Comparison of ENCODE assay signal across 32 cellular contexts in the genomic region with DNA sequence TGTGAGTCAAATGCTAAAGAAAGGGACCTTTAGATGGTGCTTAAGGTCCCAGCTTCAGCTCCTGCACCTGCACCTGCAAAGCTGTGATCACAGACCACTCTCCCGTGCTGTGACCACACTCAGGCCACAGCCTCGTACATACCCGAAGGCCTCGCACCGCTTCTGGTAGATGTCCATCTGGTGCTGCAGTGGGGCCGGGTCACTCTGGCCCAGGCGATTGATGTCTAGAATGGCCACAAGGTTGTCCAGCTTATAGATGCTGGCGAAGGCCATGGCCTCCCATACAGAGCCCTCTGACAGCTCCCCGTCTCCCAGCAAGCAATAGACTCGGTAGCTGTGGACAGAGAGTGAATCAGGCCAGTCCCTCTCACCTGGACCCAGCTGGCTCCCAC. TPM values are rescaled to one million over a fixed set of nuclear protein-coding genes. Genes with fewer than 3 reads are reported as not detected.
DNase-seq lines count a peak whose midpoint lies in the region; ATAC-seq, FAIRE-seq and TF ChIP-seq lines count a peak whose summit lies in the region.
"Had no signal": no experiment of that assay in that cellular context is flagged by ENCODE, and none has a peak within 500 bp of the region (broad histone marks: within the 10 kb centered on the region; RNA-seq: fewer than 3 reads in every experiment).

No MANE protein-coding gene starts in this region.

- no peak for TF ChIP-seq EP300 in sigmoid colon (IDR thresholded peaks at IDR 0.05)

- peaks cover 0 to 46% (median 40%) of the 10 kb centered on the region in 4 donors for H3K4me1 ChIP-seq in sigmoid colon
- H3K4me1 ChIP-seq: BLaER1 had no signal

- H3K4me1 Mint-ChIP-seq in activated naive CD4-positive, alpha-beta T cell treated with anti-CD3 and anti-CD28 coated beads for 36 hours (ENCODE audit: low read depth) = no peaks in the 10 kb centered on the region
- peaks cover 16% of the 10 kb centered on the region for H3K4me1 Mint-ChIP-seq in activated T-helper 1 cell treated with anti-CD3 and anti-CD28 coated beads, Interleukin-12 subunit alpha, Interleukin-12 subunit beta, Interleukin-2, Interleukin-4 antibody, amounts not matched to agents 30 ng/mL and 10 ng/mL and 1 ng/mL, durations not matched to agents 14 hours and 24 hours and 36 hours (ENCODE audit: low read depth)
- H3K4me1 Mint-ChIP-seq: activated CD4-positive, alpha-beta T cell treated with anti-CD3 and anti-CD28 coated beads for 36 hours; activated naive CD8-positive, alpha-beta T cell treated with anti-CD3 and anti-CD28 coated beads for 36 hours had no signal

- no peaks in the 10 kb centered on the region for H3K9me3 ChIP-seq in sigmoid colon
- H3K9me3 ChIP-seq: BLaER1, gastrocnemius medialis, stomach, tibial artery had no signal

- no peaks in the 10 kb centered on the region for H3K27me3 Mint-ChIP-seq in activated naive CD4-positive, alpha-beta T cell treated with anti-CD3 and anti-CD28 coated beads for 36 hours (ENCODE audit: low read depth)
- H3K27me3 Mint-ChIP-seq in activated T-helper 1 cell treated with anti-CD3 and anti-CD28 coated beads, Interleukin-12 subunit alpha, Interleukin-12 subunit beta, Interleukin-2, Interleukin-4 antibody, amounts not matched to agents 30 ng/mL and 10 ng/mL and 1 ng/mL, durations not matched to agents 14 hours and 24 hours and 36 hours (ENCODE audit: insufficient read depth) = no peaks in the 10 kb centered on the region
- H3K27me3 Mint-ChIP-seq: activated CD4-positive, alpha-beta T cell treated with anti-CD3 and anti-CD28 coated beads for 36 hours; activated naive CD8-positive, alpha-beta T cell treated with anti-CD3 and anti-CD28 coated beads for 36 hours; activated T-helper 17 cell treated with anti-CD3 and anti-CD28 coated beads, Interleukin-2, amount 50 U/mL, for 72 hours; naive B cell had no signal

- H3K4me3 Mint-ChIP-seq in activated naive CD4-positive, alpha-beta T cell treated with anti-CD3 and anti-CD28 coated beads for 36 hours = no peak overlapping the region
- no peak overlapping the region for H3K4me3 Mint-ChIP-seq in activated T-helper 1 cell treated with anti-CD3 and anti-CD28 coated beads, Interleukin-12 subunit alpha, Interleukin-12 subunit beta, Interleukin-2, Interleukin-4 antibody, amounts not matched to agents 30 ng/mL and 10 ng/mL and 1 ng/mL, durations not matched to agents 14 hours and 24 hours and 36 hours
- H3K4me3 Mint-ChIP-seq: activated CD4-positive, alpha-beta T cell treated with anti-CD3 and anti-CD28 coated beads for 36 hours; activated naive CD8-positive, alpha-beta T cell treated with anti-CD3 and anti-CD28 coated beads for 36 hours; activated T-helper 17 cell treated with anti-CD3 and anti-CD28 coated beads, Interleukin-2, amount 50 U/mL, for 72 hours; mesothelial cell of epicardium; naive B cell; T-helper 1 cell treated with Interleukin-12 subunit alpha and Interleukin-12 subunit beta and Interleukin-4 antibody, amounts not matched to agents 30 μg/mL and 1 μg/mL, for 36 hours had no signal

- intact Hi-C loops in activated naive CD4-positive, alpha-beta T cell treated with anti-CD3 and anti-CD28 coated beads for 36 hours (cut with micrococcal nuclease) = no loop called here
- intact Hi-C loops in activated T-helper 1 cell treated with anti-CD3 and anti-CD28 coated beads, Interleukin-12 subunit alpha, Interleukin-12 subunit beta, Interleukin-2, Interleukin-4 antibody, amounts not matched to agents 30 ng/mL and 10 ng/mL and 1 ng/mL, durations not matched to agents 14 hours and 24 hours and 36 hours (cut with micrococcal nuclease) = no loop called here
- intact Hi-C loops in sigmoid colon (cut with DNase I) = no loop called here

- no peak for TF ChIP-seq CTCF in D721Med (IDR thresholded peaks at IDR 0.05; ENCODE audit: insufficient read depth, missing control alignments)
- no peak for TF ChIP-seq CTCF in sigmoid colon (IDR thresholded peaks at IDR 0.05)

- H3K27ac ChIP-seq in sigmoid colon = peak overlapping the region in 3 of 4 donors; percentile 67 to 77 (median 67)
- H3K27ac ChIP-seq: BLaER1, gastrocnemius medialis, SK-N-MC had no signal

- peaks cover 72 to 100% (median 74%) of the 10 kb centered on the region in 4 donors for H3K36me3 ChIP-seq in sigmoid colon

- H3K9me3 Mint-ChIP-seq in activated naive CD4-positive, alpha-beta T cell treated with anti-CD3 and anti-CD28 coated beads, Interleukin-2, amount 50 U/mL, for 72 hours = no peaks in the 10 kb centered on the region
- H3K9me3 Mint-ChIP-seq in activated naive CD4-positive, alpha-beta T cell treated with anti-CD3 and anti-CD28 coated beads for 36 hours = no peaks in the 10 kb centered on the region
- H3K9me3 Mint-ChIP-seq in activated T-helper 1 cell treated with anti-CD3 and anti-CD28 coated beads, Interleukin-12 subunit alpha, Interleukin-12 subunit beta, Interleukin-2, Interleukin-4 antibody, amounts not matched to agents 30 ng/mL and 10 ng/mL and 1 ng/mL, durations not matched to agents 14 hours and 24 hours and 36 hours = no peaks in the 10 kb centered on the region
- H3K9me3 Mint-ChIP-seq: activated naive CD8-positive, alpha-beta T cell treated with anti-CD3 and anti-CD28 coated beads for 36 hours; activated T-helper 17 cell treated with anti-CD3 and anti-CD28 coated beads, Interleukin-2, amount 50 U/mL, for 72 hours; mesothelial cell of epicardium; naive B cell; T-helper 1 cell treated with Interleukin-12 subunit alpha and Interleukin-12 subunit beta and Interleukin-4 antibody, amounts not matched to agents 30 μg/mL and 1 μg/mL, for 36 hours had no signal

- TF ChIP-seq POLR2A in sigmoid colon (IDR thresholded peaks at IDR 0.05) = no peak

- H3K36me3 Mint-ChIP-seq in activated naive CD4-positive, alpha-beta T cell treated with anti-CD3 and anti-CD28 coated beads, Interleukin-2, amount 50 U/mL, for 72 hours = no peaks in the 10 kb centered on the region
- H3K36me3 Mint-ChIP-seq in activated naive CD4-positive, alpha-beta T cell treated with anti-CD3 and anti-CD28 coated beads for 36 hours (ENCODE audit: low read depth) = peaks cover 19% of the 10 kb centered on the region
- peaks cover 31% of the 10 kb centered on the region for H3K36me3 Mint-ChIP-seq in activated T-helper 1 cell treated with anti-CD3 and anti-CD28 coated beads, Interleukin-12 subunit alpha, Interleukin-12 subunit beta, Interleukin-2, Interleukin-4 antibody, amounts not matched to agents 30 ng/mL and 10 ng/mL and 1 ng/mL, durations not matched to agents 14 hours and 24 hours and 36 hours (ENCODE audit: low read depth)

- no peak overlapping the region for H3K4me3 ChIP-seq in sigmoid colon
- H3K4me3 ChIP-seq: BLaER1, gastrocnemius medialis, SK-N-MC, skin epidermis, stomach, tibial artery had no signal

- WGBS in sigmoid colon, 2 donors = 92 to 97% methylated on average over 10 of the region's 10 CpGs

- ATAC-seq in activated naive CD4-positive, alpha-beta T cell treated with anti-CD3 and anti-CD28 coated beads, Interleukin-2, amount 50 U/mL, for 72 hours = no peak
- ATAC-seq in GM19351 (IDR thresholded peaks at IDR 0.05; ENCODE audit: unreplicated experiment) = no peak
- ATAC-seq: activated CD4-positive, alpha-beta T cell treated with anti-CD3 and anti-CD28 coated beads for 36 hours; activated T-helper 17 cell treated with anti-CD3 and anti-CD28 coated beads, Interleukin-2, amount 50 U/mL, for 72 hours; gastrocnemius medialis; left ventricle myocardium superior had no signal

- no peak for FAIRE-seq in D721Med (lab: Jason Lieb, UNC)
- FAIRE-seq: GM18507 had no signal

- CTCF ChIA-PET in activated naive CD4-positive, alpha-beta T cell treated with anti-CD3 and anti-CD28 coated beads for 36 hours (lab: Charles Lee) = interaction anchor here (1.3 to 1.8 kb wide), 2 partner anchors 13 to 15 kb away, joined by 3 to 6 read pairs; no protein-coding TSS in a partner anchor

- H3K27ac Mint-ChIP-seq in activated naive CD4-positive, alpha-beta T cell treated with anti-CD3 and anti-CD28 coated beads, Interleukin-2, amount 50 U/mL, for 72 hours = peak overlapping the region; percentile 50 to 89
- no peak overlapping the region for H3K27ac Mint-ChIP-seq in activated naive CD4-positive, alpha-beta T cell treated with anti-CD3 and anti-CD28 coated beads for 36 hours
- H3K27ac Mint-ChIP-seq in activated T-helper 1 cell treated with anti-CD3 and anti-CD28 coated beads, Interleukin-12 subunit alpha, Interleukin-12 subunit beta, Interleukin-2, Interleukin-4 antibody, amounts not matched to agents 30 ng/mL and 10 ng/mL and 1 ng/mL, durations not matched to agents 14 hours and 24 hours and 36 hours = peak overlapping the region; percentile 52
- H3K27ac Mint-ChIP-seq: activated CD4-positive, alpha-beta T cell treated with anti-CD3 and anti-CD28 coated beads for 36 hours; activated T-helper 17 cell treated with anti-CD3 and anti-CD28 coated beads, Interleukin-2, amount 50 U/mL, for 72 hours; mesothelial cell of epicardium had no signal

- no peaks in the 10 kb centered on the region for H3K27me3 ChIP-seq in sigmoid colon
- H3K27me3 ChIP-seq: BLaER1, gastrocnemius medialis, stomach, tibial artery had no signal

- no peak for DNase-seq in activated naive CD4-positive, alpha-beta T cell treated with anti-CD3 and anti-CD28 coated beads, Interleukin-2, amount 50 U/mL, for 72 hours (ENCODE audit: low spot score in 2 of 2)
- DNase-seq in activated naive CD4-positive, alpha-beta T cell treated with anti-CD3 and anti-CD28 coated beads for 36 hours = no peak
- peak; percentile 12 for DNase-seq in D721Med (ENCODE audit: insufficient read length, low spot score)
- no peak for DNase-seq in activated T-helper 1 cell treated with anti-CD3 and anti-CD28 coated beads, Interleukin-12 subunit alpha, Interleukin-12 subunit beta, Interleukin-2, Interleukin-4 antibody, amounts not matched to agents 30 ng/mL and 10 ng/mL and 1 ng/mL, durations not matched to agents 14 hours and 24 hours and 36 hours (ENCODE audit: low spot score)
- DNase-seq in sigmoid colon = no peak
- DNase-seq in NCI-H146 (lab: John Stamatoyannopoulos, UW) = no peak
- DNase-seq: activated CD4-positive, alpha-beta T cell treated with anti-CD3 and anti-CD28 coated beads for 36 hours; activated naive CD8-positive, alpha-beta T cell treated with anti-CD3 and anti-CD28 coated beads for 36 hours; caudate nucleus; cortex of kidney; DND-41; gastrocnemius medialis; HCEC 1CT; hypothalamus; KBM-7; left ventricle myocardium superior; MM.1S; naive B cell; NCI-H1417; NCI-H2081 treated with DMSO at 0.1 percent for 48 hours; NCI-H774; nucleus accumbens; stomach; tibial artery had no signal

RNA-seq across cellular contexts. Expression of gene TKT, which starts 21.0 kb away (rescaled TPM):
- total RNA-seq in activated naive CD4-positive, alpha-beta T cell treated with anti-CD3 and anti-CD28 coated beads, Interleukin-2, amount 50 U/mL, for 72 hours = 100 to 1,000 TPM; 258 to 359 TPM
- 100 to 1,000 TPM; 316 to 322 TPM for total RNA-seq in activated naive CD4-positive, alpha-beta T cell treated with anti-CD3 and anti-CD28 coated beads for 36 hours
- total RNA-seq in activated T-helper 1 cell treated with anti-CD3 and anti-CD28 coated beads, Interleukin-12 subunit alpha, Interleukin-12 subunit beta, Interleukin-2, Interleukin-4 antibody, amounts not matched to agents 30 ng/mL and 10 ng/mL and 1 ng/mL, durations not matched to agents 14 hours and 24 hours and 36 hours = 332 and 351 TPM in 2 replicates
- 100 to 1,000 TPM; 138 to 253 (median 185) TPM for total RNA-seq in sigmoid colon
- 100 to 1,000 TPM in 2 of 3 donors, 10 to 100 TPM in 1; 88.9 to 305 (median 102) TPM for polyA plus RNA-seq in sigmoid colon
